35 cellular contexts compared by ENCODE assay signal in the genomic region with DNA sequence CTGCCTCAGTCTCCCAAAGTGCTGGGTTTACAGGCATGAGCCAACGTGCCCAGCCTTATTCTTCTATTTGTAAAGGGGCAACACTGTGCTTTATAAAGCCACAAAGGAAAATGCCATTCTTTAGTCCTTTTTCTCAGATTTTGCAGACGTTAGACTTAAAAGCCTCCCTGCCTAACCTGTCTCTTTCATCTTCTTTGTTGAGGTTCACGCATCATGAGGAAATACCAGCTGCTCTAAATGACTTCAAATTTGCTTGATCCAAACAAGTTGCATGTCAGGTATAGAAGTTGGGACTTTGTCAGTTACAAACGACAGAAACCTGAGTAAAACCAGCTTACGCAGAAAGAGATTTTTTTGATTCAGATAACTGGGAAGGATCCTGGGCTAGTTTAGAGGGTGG.
"Had no signal": no experiment of that assay in that cellular context is flagged by ENCODE, and none has a peak within 500 bp of the region (broad histone marks: within the 10 kb centered on the region; RNA-seq: fewer than 3 reads in every experiment).

No MANE protein-coding gene starts in this region.

- DNase-seq: activated B cell treated with CpG ODN at 0.5 μM for 24 hours; activated CD4-positive, alpha-beta T cell treated with anti-CD3 and anti-CD28 coated beads for 48 hours; activated CD4-positive, alpha-beta T cell treated with anti-CD3 and anti-CD28 coated beads, Interleukin-2, amount 50 U/mL, for 1 hour; activated CD4-positive, alpha-beta T cell treated with anti-CD3 and anti-CD28 coated beads, Interleukin-2, amount 50 U/mL, for 48 hours; activated CD8-positive, alpha-beta memory T cell treated with anti-CD3 and anti-CD28 coated beads, Interleukin-2, amount 10 ng/mL, durations not matched to agents 7 days and 5 days; activated CD8-positive, alpha-beta memory T cell treated with anti-CD3 and anti-CD28 coated beads, Interleukin-2, amount 50 U/mL, for 48 hours; activated CD8-positive, alpha-beta T cell treated with anti-CD3 and anti-CD28 coated beads for 36 hours; activated gamma-delta T cell; activated naive CD4-positive, alpha-beta T cell; activated naive CD4-positive, alpha-beta T cell treated with anti-CD3 and anti-CD28 coated beads, Interleukin-2, amount 10 ng/mL, durations not matched to agents 7 days and 5 days; activated naive CD8-positive, alpha-beta T cell treated with anti-CD3 and anti-CD28 coated beads, Interleukin-2, amount 10 ng/mL, durations not matched to agents 7 days and 5 days; activated T-cell treated with anti-CD3 and anti-CD28 coated beads for 4 hours; activated T-cell treated with anti-CD3 and anti-CD28 coated beads, Interleukin-2, amount 50 U/mL, for 24 hours; activated T-cell treated with anti-CD3 and anti-CD28 coated beads, Interleukin-2, amount 50 U/mL, for 72 hours; central memory CD4-positive, alpha-beta T cell; dorsolateral prefrontal cortex; effector memory CD4-positive, alpha-beta T cell; endodermal cell; foreskin keratinocyte; gastrocnemius medialis; glutamatergic neuron; heart left ventricle; T1000; WERI-Rb-1 had no signal

- H3K4me1 Mint-ChIP-seq: activated B cell treated with CpG ODN at 0.5 μM for 24 hours, brain had no signal

- H3K27ac ChIP-seq: ascending aorta, breast epithelium, cardiac muscle cell, coronary artery, dorsolateral prefrontal cortex, foreskin keratinocyte, gastrocnemius medialis, heart left ventricle, WERI-Rb-1 had no signal

- H3K36me3 Mint-ChIP-seq: activated CD8-positive, alpha-beta memory T cell treated with anti-CD3 and anti-CD28 coated beads, Interleukin-2, amount 10 ng/mL, durations not matched to agents 7 days and 5 days; activated naive CD4-positive, alpha-beta T cell treated with anti-CD3 and anti-CD28 coated beads, Interleukin-2, amount 10 ng/mL, durations not matched to agents 7 days and 5 days; activated naive CD4-positive, alpha-beta T cell treated with anti-CD3 and anti-CD28 coated beads, Interleukin-2, amount 50 U/mL, for 72 hours; activated naive CD8-positive, alpha-beta T cell treated with anti-CD3 and anti-CD28 coated beads, Interleukin-2, amount 10 ng/mL, durations not matched to agents 7 days and 5 days; brain had no signal

- H3K27ac Mint-ChIP-seq: activated B cell treated with CpG ODN at 0.5 μM for 24 hours; activated CD8-positive, alpha-beta memory T cell treated with anti-CD3 and anti-CD28 coated beads, Interleukin-2, amount 10 ng/mL, durations not matched to agents 7 days and 5 days; activated CD8-positive, alpha-beta T cell treated with anti-CD3 and anti-CD28 coated beads for 36 hours; activated naive CD4-positive, alpha-beta T cell treated with anti-CD3 and anti-CD28 coated beads, Interleukin-2, amount 10 ng/mL, durations not matched to agents 7 days and 5 days; activated naive CD4-positive, alpha-beta T cell treated with anti-CD3 and anti-CD28 coated beads, Interleukin-2, amount 50 U/mL, for 72 hours; activated naive CD8-positive, alpha-beta T cell treated with anti-CD3 and anti-CD28 coated beads, Interleukin-2, amount 10 ng/mL, durations not matched to agents 7 days and 5 days; activated T-cell treated with anti-CD3 and anti-CD28 coated beads, Interleukin-2, amount 50 U/mL, for 24 hours; activated T-cell treated with anti-CD3 and anti-CD28 coated beads, Interleukin-2, amount 50 U/mL, for 72 hours; brain; dendritic cell treated with granulocyte-macrophage colony-stimulating factor and Interleukin-4, amounts not matched to agents 40 ng/mL and 50 ng/mL, for 4 days; endodermal cell; T-helper 1 cell treated with Interleukin-12 subunit alpha and Interleukin-12 subunit beta and Interleukin-4 antibody, amounts not matched to agents 30 μg/mL and 1 μg/mL, for 36 hours; T-helper 2 cell treated with Interferon-gamma antibody and Interleukin-4, amounts not matched to agents 5 μg/mL and 100 μg/mL, for 36 hours had no signal

- H3K36me3 ChIP-seq: ascending aorta, breast epithelium, cardiac muscle cell, gastrocnemius medialis, heart left ventricle, WERI-Rb-1 had no signal

- H3K4me1 ChIP-seq: ascending aorta, breast epithelium, gastrocnemius medialis, heart left ventricle had no signal

- H3K4me3 ChIP-seq: ascending aorta, breast epithelium, cardiac muscle cell, coronary artery, dorsolateral prefrontal cortex, gastrocnemius medialis, heart left ventricle had no signal

- H3K9me3 Mint-ChIP-seq: activated B cell treated with CpG ODN at 0.5 μM for 24 hours; activated CD8-positive, alpha-beta T cell treated with anti-CD3 and anti-CD28 coated beads for 36 hours; activated naive CD4-positive, alpha-beta T cell treated with anti-CD3 and anti-CD28 coated beads, Interleukin-2, amount 10 ng/mL, durations not matched to agents 7 days and 5 days; activated naive CD4-positive, alpha-beta T cell treated with anti-CD3 and anti-CD28 coated beads, Interleukin-2, amount 50 U/mL, for 72 hours; activated naive CD8-positive, alpha-beta T cell treated with anti-CD3 and anti-CD28 coated beads, Interleukin-2, amount 10 ng/mL, durations not matched to agents 7 days and 5 days; activated T-cell treated with anti-CD3 and anti-CD28 coated beads, Interleukin-2, amount 50 U/mL, for 24 hours; activated T-cell treated with anti-CD3 and anti-CD28 coated beads, Interleukin-2, amount 50 U/mL, for 72 hours; brain; dendritic cell treated with granulocyte-macrophage colony-stimulating factor and Interleukin-4, amounts not matched to agents 40 ng/mL and 50 ng/mL, for 4 days; endodermal cell; T-helper 1 cell treated with Interleukin-12 subunit alpha and Interleukin-12 subunit beta and Interleukin-4 antibody, amounts not matched to agents 30 μg/mL and 1 μg/mL, for 36 hours; T-helper 2 cell treated with Interferon-gamma antibody and Interleukin-4, amounts not matched to agents 5 μg/mL and 100 μg/mL, for 36 hours had no signal

- ATAC-seq: activated CD4-positive, CD25-positive, alpha-beta regulatory T cell treated with anti-CD3 and anti-CD28 coated beads, Interleukin-2, amount 50 U/mL, for 24 hours; activated CD8-positive, alpha-beta memory T cell treated with anti-CD3 and anti-CD28 coated beads, Interleukin-2, amount 10 ng/mL, durations not matched to agents 7 days and 5 days; activated CD8-positive, alpha-beta T cell treated with anti-CD3 and anti-CD28 coated beads for 36 hours; activated naive CD4-positive, alpha-beta T cell treated with anti-CD3 and anti-CD28 coated beads, Interleukin-2, amount 50 U/mL, for 72 hours; activated T-cell treated with anti-CD3 and anti-CD28 coated beads, Interleukin-2, amount 50 U/mL, for 72 hours; esophagus mucosa; foreskin keratinocyte; gastrocnemius medialis; heart left ventricle had no signal

- H3K27me3 ChIP-seq: ascending aorta, breast epithelium, cardiac muscle cell, dorsolateral prefrontal cortex, foreskin keratinocyte, gastrocnemius medialis, heart left ventricle had no signal

- H3K4me3 Mint-ChIP-seq: activated B cell treated with CpG ODN at 0.5 μM for 24 hours; activated CD8-positive, alpha-beta memory T cell treated with anti-CD3 and anti-CD28 coated beads, Interleukin-2, amount 10 ng/mL, durations not matched to agents 7 days and 5 days; activated CD8-positive, alpha-beta T cell treated with anti-CD3 and anti-CD28 coated beads for 36 hours; activated naive CD4-positive, alpha-beta T cell treated with anti-CD3 and anti-CD28 coated beads, Interleukin-2, amount 10 ng/mL, durations not matched to agents 7 days and 5 days; activated naive CD8-positive, alpha-beta T cell treated with anti-CD3 and anti-CD28 coated beads, Interleukin-2, amount 10 ng/mL, durations not matched to agents 7 days and 5 days; activated T-cell treated with anti-CD3 and anti-CD28 coated beads, Interleukin-2, amount 50 U/mL, for 24 hours; activated T-cell treated with anti-CD3 and anti-CD28 coated beads, Interleukin-2, amount 50 U/mL, for 72 hours; brain; dendritic cell treated with granulocyte-macrophage colony-stimulating factor and Interleukin-4, amounts not matched to agents 40 ng/mL and 50 ng/mL, for 4 days; endodermal cell; T-helper 1 cell treated with Interleukin-12 subunit alpha and Interleukin-12 subunit beta and Interleukin-4 antibody, amounts not matched to agents 30 μg/mL and 1 μg/mL, for 36 hours; T-helper 2 cell treated with Interferon-gamma antibody and Interleukin-4, amounts not matched to agents 5 μg/mL and 100 μg/mL, for 36 hours had no signal

- H3K27me3 Mint-ChIP-seq: activated CD8-positive, alpha-beta T cell treated with anti-CD3 and anti-CD28 coated beads for 36 hours; activated T-cell treated with anti-CD3 and anti-CD28 coated beads, Interleukin-2, amount 50 U/mL, for 24 hours; dendritic cell treated with granulocyte-macrophage colony-stimulating factor and Interleukin-4, amounts not matched to agents 40 ng/mL and 50 ng/mL, for 4 days had no signal

- H3K9me3 ChIP-seq: ascending aorta, breast epithelium, gastrocnemius medialis, heart left ventricle had no signal
